1 cellular context compared by ENCODE assay signal in the genomic region with DNA sequence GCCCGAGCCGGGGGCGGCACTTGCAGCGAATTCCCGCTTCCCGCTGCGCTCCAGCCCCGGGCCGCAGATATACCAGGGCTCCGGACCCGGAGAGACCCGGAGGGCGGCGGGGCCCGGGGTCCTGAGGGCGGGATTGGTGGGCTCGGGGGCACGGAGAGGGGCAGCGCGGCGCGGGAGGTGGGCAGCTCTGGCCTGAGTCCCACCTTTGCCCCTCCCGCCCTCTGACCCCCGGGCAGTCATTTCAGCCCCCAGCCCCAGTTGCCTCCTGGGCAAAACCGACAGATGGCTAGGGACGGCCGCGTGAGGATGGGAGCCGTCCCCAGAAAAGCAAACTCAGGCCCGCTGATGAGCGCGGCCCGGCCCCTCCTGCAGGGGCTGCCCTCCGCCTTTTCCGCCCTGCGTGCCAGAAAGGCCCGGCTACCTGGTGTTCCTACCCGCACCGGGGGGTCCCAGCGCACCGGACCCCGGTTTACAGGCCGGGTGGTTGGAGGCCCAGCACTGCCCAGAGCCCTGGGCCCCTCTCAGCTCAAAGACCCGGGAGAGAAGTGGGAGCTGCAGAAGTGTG.
TF ChIP-seq lines count a peak whose summit lies in the region.

No MANE protein-coding gene starts in this region.

TF ChIP-seq in H1, 55 proteins besides CTCF, POLR2A, EP300 and RAD21 (continued from another document):
- TF ChIP-seq EZH2 (IDR thresholded peaks at IDR 0.05; ENCODE audit: low read depth, low read length, severe bottlenecking): peak; percentile 25
- TF ChIP-seq HDAC6 (IDR thresholded peaks at IDR 0.05; ENCODE audit: low read depth, low read length): no peak
- TF ChIP-seq RNF2 (IDR thresholded peaks at IDR 0.05; ENCODE audit: borderline replicate concordance, low read depth, low read length, missing control alignments, poor library complexity, severe bottlenecking): no peak
- TF ChIP-seq, protein P1, sequence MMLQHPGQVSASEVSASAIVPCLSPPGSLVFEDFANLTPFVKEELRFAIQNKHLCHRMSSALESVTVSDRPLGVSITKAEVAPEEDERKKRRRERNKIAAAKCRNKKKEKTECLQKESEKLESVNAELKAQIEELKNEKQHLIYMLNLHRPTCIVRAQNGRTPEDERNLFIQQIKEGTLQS (IDR thresholded peaks at IDR 0.05; ENCODE audit: insufficient read depth, low read depth, low read length): no peak
